Comparison of ENCODE assay signal across 8 cellular contexts in genomic region chr12:121776190-121777098, GRCh38. TPM values are rescaled to one million over a fixed set of nuclear protein-coding genes. Genes with fewer than 3 reads are reported as not detected.
A peak's percentile ranks its signal among the peaks of the same experiment; 100 is the strongest.
DNase-seq lines count a peak whose midpoint lies in the region; ATAC-seq and TF ChIP-seq lines count a peak whose summit lies in the region.

No MANE protein-coding gene starts in this region.

- no peaks in the 10 kb centered on the region for H3K9me3 ChIP-seq in tibial nerve

- WGBS in tibial nerve, 2 donors, result 27 to 37% methylated on average over 17 to 21 of the region's 24 CpGs

- peak; percentile 23 for DNase-seq in DMS153 treated with DMSO at 0.1 percent for 48 hours (lab: John Stamatoyannopoulos, UW; ENCODE audit: unreplicated experiment)
- no peak for DNase-seq in HFFc6
- peak; percentile 73 for DNase-seq in RKO (ENCODE audit: low spot score)
- peak; percentile 79 for DNase-seq in activated T-helper 1 cell treated with Interleukin-2 at 50 U/mL for 16 hours (ENCODE audit: low read depth)
- peak; percentile 65 for DNase-seq in fibroblast of pulmonary artery (ENCODE audit: low read depth)
- peak; percentile 92 for DNase-seq in osteocyte (ENCODE audit: extremely low spot score, unreplicated experiment)
- peak; percentile 72 to 87 for DNase-seq in tibial nerve (ENCODE audit: low spot score in 2 of 2)

- no peak overlapping the region for H3K4me3 ChIP-seq in fibroblast of pulmonary artery (replicated peaks; ENCODE audit: low read depth, low read length)
- H3K4me3 ChIP-seq in tibial nerve, result no peak overlapping the region

- H3K36me3 ChIP-seq in tibial nerve, result peaks cover 0 to 44% (median 0%) of the 10 kb centered on the region in 3 donors

- no peak overlapping the region for H3K27ac Mint-ChIP-seq in HFFc6
- H3K27ac Mint-ChIP-seq in osteocyte (ENCODE audit: unreplicated experiment), result no peak overlapping the region

- H3K9me3 Mint-ChIP-seq in HFFc6 (no peaks in the 10 kb centered on the region), osteocyte (ENCODE audit: unreplicated experiment) (no peaks in the 10 kb centered on the region)

- H3K4me3 Mint-ChIP-seq in HFFc6 (no peak overlapping the region), osteocyte (ENCODE audit: unreplicated experiment) (no peak overlapping the region)

- no peak for ATAC-seq in HG02678 (IDR thresholded peaks at IDR 0.05; ENCODE audit: unreplicated experiment)

- H3K4me1 ChIP-seq in tibial nerve, result peaks cover 0 to 21% (median 13%) of the 10 kb centered on the region in 4 donors

- peaks cover 10% of the 10 kb centered on the region for H3K4me1 Mint-ChIP-seq in HFFc6 (ENCODE audit: low read depth)
- H3K4me1 Mint-ChIP-seq in osteocyte (ENCODE audit: unreplicated experiment), result peaks cover 16% of the 10 kb centered on the region

- peak overlapping the region in 1 of 4 donors; percentile 4 for H3K27ac ChIP-seq in tibial nerve

- TF ChIP-seq CTCF in HFFc6 (IDR thresholded peaks at IDR 0.05) (peak; percentile 97), fibroblast of pulmonary artery (IDR thresholded peaks at IDR 0.05; ENCODE audit: low read length, missing control alignments) (peak; percentile 78), osteocyte (IDR thresholded peaks at IDR 0.05) (peak; percentile 83), tibial nerve (IDR thresholded peaks at IDR 0.05) (peak; percentile 75 to 94 (median 90))

- no peaks in the 10 kb centered on the region for H3K36me3 Mint-ChIP-seq in HFFc6 (ENCODE audit: low read depth)
- no peaks in the 10 kb centered on the region for H3K36me3 Mint-ChIP-seq in osteocyte (ENCODE audit: unreplicated experiment)

- 0 out of 2 replicates have a peak, but pooled peaks cover 2% of the 10 kb centered on the region for H3K27me3 Mint-ChIP-seq in HFFc6 (ENCODE audit: insufficient read depth)
- no peaks in the 10 kb centered on the region for H3K27me3 Mint-ChIP-seq in osteocyte (ENCODE audit: unreplicated experiment)

- no peak for TF ChIP-seq POLR2A in tibial nerve (IDR thresholded peaks at IDR 0.05)

- no peaks in the 10 kb centered on the region for H3K27me3 ChIP-seq in tibial nerve

- TF ChIP-seq EP300 in tibial nerve (IDR thresholded peaks at IDR 0.05), result no peak

RNA-seq across cellular contexts. Expression of gene RHOF, which starts 17.0 kb away (rescaled TPM):
- total RNA-seq in HFFc6 (2021; fragmentation: NEBNext Ultra II Directional; extraction: Animal tissue kit (Norgen Biotek cat#: 25700)), result 1 to 10 TPM; 3.2 to 4.2 (median 3.6) TPM
- total RNA-seq in osteocyte (11.3 and 11.9 TPM in 2 replicates), tibial nerve (10 to 100 TPM; 14.1 to 24.3 (median 18.1) TPM)

RNA-seq across cellular contexts. Expression of gene SETD1B, which starts 27.4 kb away (rescaled TPM):
- total RNA-seq in HFFc6 (2021; fragmentation: NEBNext Ultra II Directional; extraction: Animal tissue kit (Norgen Biotek cat#: 25700)), result 10 to 100 TPM; 18.5 to 22.0 (median 20.9) TPM
- total RNA-seq in osteocyte (21.0 and 21.8 TPM in 2 replicates), tibial nerve (10 to 100 TPM in 3 of 4 donors, 1 to 10 TPM in 1; 9.4 to 18.3 (median 12.2) TPM)
